Comparison of ENCODE assay signal across 23 cellular contexts in genomic region chr6:146189131-146189530, GRCh38.
"Had no signal": no experiment of that assay in that cellular context is flagged by ENCODE, and none has a peak within 500 bp of the region (broad histone marks: within the 10 kb centered on the region; RNA-seq: fewer than 3 reads in every experiment).

No MANE protein-coding gene starts in this region.

- DNase-seq: activated B cell treated with CpG ODN at 0.5 μM for 24 hours; activated CD4-positive, alpha-beta memory T cell treated with anti-CD3 and anti-CD28 coated beads for 36 hours; activated CD4-positive, alpha-beta T cell treated with anti-CD3 and anti-CD28 coated beads for 4 hours; activated CD4-positive, alpha-beta T cell treated with anti-CD3 and anti-CD28 coated beads, Interleukin-2, amount 10 ng/mL, durations not matched to agents 24 days and 14 days; activated CD4-positive, alpha-beta T cell treated with anti-CD3 and anti-CD28 coated beads, Interleukin-2, amount 50 U/mL, for 1 hour; activated CD4-positive, alpha-beta T cell treated with anti-CD3 and anti-CD28 coated beads, Interleukin-2, amount 50 U/mL, for 4 hours; activated CD4-positive, CD25-positive, alpha-beta regulatory T cell treated with anti-CD3 and anti-CD28 coated beads, Interleukin-2, amount 50 U/mL, for 72 hours; activated CD8-positive, alpha-beta memory T cell treated with anti-CD3 and anti-CD28 coated beads, Interleukin-2, amount 10 ng/mL, durations not matched to agents 7 days and 5 days; activated CD8-positive, alpha-beta memory T cell treated with anti-CD3 and anti-CD28 coated beads, Interleukin-2, amount 50 U/mL, for 48 hours; activated CD8-positive, alpha-beta T cell treated with anti-CD3 and anti-CD28 coated beads for 36 hours; activated effector memory CD4-positive, alpha-beta T cell treated with Interleukin-2 at 50 U/mL for 16 hours; activated gamma-delta T cell; activated naive CD4-positive, alpha-beta T cell treated with anti-CD3 and anti-CD28 coated beads, Interleukin-2, amount 10 ng/mL, durations not matched to agents 7 days and 5 days; activated naive CD4-positive, alpha-beta T cell treated with Interleukin-2 at 50 U/mL for 16 hours; activated naive CD8-positive, alpha-beta T cell treated with anti-CD3 and anti-CD28 coated beads, Interleukin-2, amount 10 ng/mL, durations not matched to agents 7 days and 5 days; activated naive CD8-positive, alpha-beta T cell treated with anti-CD3 and anti-CD28 coated beads, Interleukin-2, amount 50 U/mL, for 24 hours; activated T-cell treated with anti-CD3 and anti-CD28 coated beads, Interleukin-2, amount 50 U/mL, for 24 hours; activated T-cell treated with anti-CD3 and anti-CD28 coated beads, Interleukin-2, amount 50 U/mL, for 48 hours; amygdala; anterior cingulate cortex; T-helper 1 cell; T-helper 2 cell; T-helper 9 cell had no signal
